ENCODE assay signal across 8 cellular contexts in genomic region chr2:169480079-169480465, GRCh38. TPM values are rescaled to one million over a fixed set of nuclear protein-coding genes. Genes with fewer than 3 reads are reported as not detected.
DNase-seq lines count a peak whose midpoint lies in the region; TF ChIP-seq lines count a peak whose summit lies in the region.

No MANE protein-coding gene starts in this region.

- peaks cover 0 to 5% of the 10 kb centered on the region in 2 donors for H3K36me3 ChIP-seq in thyroid gland

- peaks cover 0 to 3% of the 10 kb centered on the region in 2 donors for H3K4me1 ChIP-seq in thyroid gland

- H3K9me3 Mint-ChIP-seq in activated T-cell treated with anti-CD3 and anti-CD28 coated beads, Interleukin-2, amount 50 U/mL, for 24 hours, result no peaks in the 10 kb centered on the region
- H3K9me3 Mint-ChIP-seq in activated T-helper 1 cell treated with anti-CD3 and anti-CD28 coated beads, Interleukin-12 subunit alpha, Interleukin-12 subunit beta, Interleukin-2, Interleukin-4 antibody, amounts not matched to agents 30 ng/mL and 10 ng/mL and 1 ng/mL, durations not matched to agents 14 hours and 24 hours and 36 hours, result no peaks in the 10 kb centered on the region
- no peaks in the 10 kb centered on the region for H3K9me3 Mint-ChIP-seq in immature natural killer cell

- WGBS in thyroid gland, 2 donors, result 30 to 32% methylated on average over 9 of the region's 9 CpGs

- peak overlapping the region; percentile 64 to 85 (median 64) for H3K4me3 ChIP-seq in thyroid gland (replicated peaks in 1 of 3)

- H3K9me3 ChIP-seq in thyroid gland, result no peaks in the 10 kb centered on the region

- H3K27ac Mint-ChIP-seq in activated T-cell treated with anti-CD3 and anti-CD28 coated beads, Interleukin-2, amount 50 U/mL, for 24 hours, result peak overlapping the region; percentile 77
- no peak overlapping the region for H3K27ac Mint-ChIP-seq in activated T-helper 1 cell treated with anti-CD3 and anti-CD28 coated beads, Interleukin-12 subunit alpha, Interleukin-12 subunit beta, Interleukin-2, Interleukin-4 antibody, amounts not matched to agents 30 ng/mL and 10 ng/mL and 1 ng/mL, durations not matched to agents 14 hours and 24 hours and 36 hours
- peak overlapping the region in 3 of 6 donors; percentile 2 to 62 (median 36) for H3K27ac Mint-ChIP-seq in immature natural killer cell

- H3K27ac ChIP-seq in thyroid gland, result peak overlapping the region in 2 of 3 donors; percentile 54 to 75

- H3K27me3 Mint-ChIP-seq in activated T-cell treated with anti-CD3 and anti-CD28 coated beads, Interleukin-2, amount 50 U/mL, for 24 hours, result no peaks in the 10 kb centered on the region
- peaks cover 2% of the 10 kb centered on the region for H3K27me3 Mint-ChIP-seq in activated T-helper 1 cell treated with anti-CD3 and anti-CD28 coated beads, Interleukin-12 subunit alpha, Interleukin-12 subunit beta, Interleukin-2, Interleukin-4 antibody, amounts not matched to agents 30 ng/mL and 10 ng/mL and 1 ng/mL, durations not matched to agents 14 hours and 24 hours and 36 hours (ENCODE audit: insufficient read depth)
- H3K27me3 Mint-ChIP-seq in immature natural killer cell (ENCODE audit: low read depth in 3 of 3), result peaks cover 0 to 3% (median 0%) of the 10 kb centered on the region in 3 donors

- no peak for TF ChIP-seq POLR2A in thyroid gland (IDR thresholded peaks at IDR 0.05)

- TF ChIP-seq CTCF in thyroid gland (IDR thresholded peaks at IDR 0.05), result no peak

- H3K36me3 Mint-ChIP-seq in activated T-cell treated with anti-CD3 and anti-CD28 coated beads, Interleukin-2, amount 50 U/mL, for 24 hours (ENCODE audit: low read depth), result peaks cover 16% of the 10 kb centered on the region
- peaks cover 2% of the 10 kb centered on the region for H3K36me3 Mint-ChIP-seq in activated T-helper 1 cell treated with anti-CD3 and anti-CD28 coated beads, Interleukin-12 subunit alpha, Interleukin-12 subunit beta, Interleukin-2, Interleukin-4 antibody, amounts not matched to agents 30 ng/mL and 10 ng/mL and 1 ng/mL, durations not matched to agents 14 hours and 24 hours and 36 hours (ENCODE audit: low read depth)
- H3K36me3 Mint-ChIP-seq in immature natural killer cell, result no peaks in the 10 kb centered on the region

- intact Hi-C loops in activated T-helper 1 cell treated with anti-CD3 and anti-CD28 coated beads, Interleukin-12 subunit alpha, Interleukin-12 subunit beta, Interleukin-2, Interleukin-4 antibody, amounts not matched to agents 30 ng/mL and 10 ng/mL and 1 ng/mL, durations not matched to agents 14 hours and 24 hours and 36 hours (cut with micrococcal nuclease), result no loop called here
- intact Hi-C loops in thyroid gland (cut with DNase I), result no loop called here

- H3K27me3 ChIP-seq in thyroid gland, result no peaks in the 10 kb centered on the region

- H3K4me3 Mint-ChIP-seq in activated T-cell treated with anti-CD3 and anti-CD28 coated beads, Interleukin-2, amount 50 U/mL, for 24 hours, result peak overlapping the region; percentile 88
- H3K4me3 Mint-ChIP-seq in activated T-helper 1 cell treated with anti-CD3 and anti-CD28 coated beads, Interleukin-12 subunit alpha, Interleukin-12 subunit beta, Interleukin-2, Interleukin-4 antibody, amounts not matched to agents 30 ng/mL and 10 ng/mL and 1 ng/mL, durations not matched to agents 14 hours and 24 hours and 36 hours, result peak overlapping the region; percentile 88
- H3K4me3 Mint-ChIP-seq in immature natural killer cell, result peak overlapping the region; percentile 89 to 93 (median 91)

- peaks cover 15% of the 10 kb centered on the region for H3K4me1 Mint-ChIP-seq in activated T-cell treated with anti-CD3 and anti-CD28 coated beads, Interleukin-2, amount 50 U/mL, for 24 hours (ENCODE audit: low read depth)
- peaks cover 14% of the 10 kb centered on the region for H3K4me1 Mint-ChIP-seq in activated T-helper 1 cell treated with anti-CD3 and anti-CD28 coated beads, Interleukin-12 subunit alpha, Interleukin-12 subunit beta, Interleukin-2, Interleukin-4 antibody, amounts not matched to agents 30 ng/mL and 10 ng/mL and 1 ng/mL, durations not matched to agents 14 hours and 24 hours and 36 hours (ENCODE audit: low read depth)
- H3K4me1 Mint-ChIP-seq in immature natural killer cell, result peaks cover 12 to 18% of the 10 kb centered on the region in 2 donors

- DNase-seq in activated T-cell treated with anti-CD3 and anti-CD28 coated beads, Interleukin-2, amount 50 U/mL, for 24 hours, result no peak
- DNase-seq in activated T-cell treated with anti-CD3 and anti-CD28 coated beads for 4 hours, result no peak
- DNase-seq in activated T-helper 1 cell treated with anti-CD3 and anti-CD28 coated beads, Interleukin-12 subunit alpha, Interleukin-12 subunit beta, Interleukin-2, Interleukin-4 antibody, amounts not matched to agents 30 ng/mL and 10 ng/mL and 1 ng/mL, durations not matched to agents 14 hours and 24 hours and 36 hours (ENCODE audit: low spot score), result no peak
- DNase-seq in immature natural killer cell, result no peak
- no peak for DNase-seq in thyroid gland
- no peak for DNase-seq in D341Med (ENCODE audit: low spot score)
- no peak for DNase-seq in middle frontal gyrus (ENCODE audit: extremely low spot score, low spot score)
- no peak for DNase-seq in GDM1 (lab: John Stamatoyannopoulos, UW)

RNA-seq across cellular contexts. Expression of gene BBS5, which starts 0.8 kb away (rescaled TPM):
- total RNA-seq in activated T-helper 1 cell treated with anti-CD3 and anti-CD28 coated beads, Interleukin-12 subunit alpha, Interleukin-12 subunit beta, Interleukin-2, Interleukin-4 antibody, amounts not matched to agents 30 ng/mL and 10 ng/mL and 1 ng/mL, durations not matched to agents 14 hours and 24 hours and 36 hours, result 3.3 and 3.6 TPM in 2 replicates
- polyA plus RNA-seq in immature natural killer cell, result under 1 TPM in 2 of 3 donors, not detected in 1; 0.51 to 0.69 TPM
- total RNA-seq in thyroid gland, result 10 to 100 TPM; 10.5 to 20.7 (median 17.5) TPM

RNA-seq across cellular contexts. Expression of gene KLHL41, which starts 29.4 kb away (rescaled TPM):
- not detected in 2 replicates for total RNA-seq in activated T-helper 1 cell treated with anti-CD3 and anti-CD28 coated beads, Interleukin-12 subunit alpha, Interleukin-12 subunit beta, Interleukin-2, Interleukin-4 antibody, amounts not matched to agents 30 ng/mL and 10 ng/mL and 1 ng/mL, durations not matched to agents 14 hours and 24 hours and 36 hours
- not detected for polyA plus RNA-seq in immature natural killer cell
- total RNA-seq in thyroid gland, result 1 to 10 TPM; 1.9 to 4.9 (median 2.7) TPM
